17 cellular contexts compared by ENCODE assay signal in the genomic region with DNA sequence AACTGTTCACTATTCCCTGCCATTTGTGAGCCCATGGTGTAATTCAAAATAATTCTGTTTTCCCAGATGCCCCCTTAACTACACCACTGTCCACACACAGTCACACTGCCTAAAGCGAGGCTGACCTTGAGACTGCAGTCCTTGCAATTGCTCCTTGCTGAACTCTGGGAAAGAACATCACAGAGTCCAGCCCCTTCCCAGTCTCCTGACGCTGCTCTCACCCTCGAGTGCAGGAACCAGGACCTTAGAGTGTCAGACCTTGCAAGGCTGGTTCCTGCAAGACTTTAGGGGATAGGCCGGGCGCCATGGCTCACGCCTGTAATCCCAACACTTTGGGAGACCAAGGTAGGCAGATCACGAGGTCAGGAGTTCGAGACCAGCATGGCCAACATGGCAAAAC. TPM values are rescaled to one million over a fixed set of nuclear protein-coding genes. Genes with fewer than 3 reads are reported as not detected.
DNase-seq lines count a peak whose midpoint lies in the region; ATAC-seq and TF ChIP-seq lines count a peak whose summit lies in the region.
"Had no signal": no experiment of that assay in that cellular context is flagged by ENCODE, and none has a peak within 500 bp of the region (broad histone marks: within the 10 kb centered on the region; RNA-seq: fewer than 3 reads in every experiment).

No MANE protein-coding gene starts in this region.

- no peak for TF ChIP-seq CTCF in MCF 10A (IDR thresholded peaks at IDR 0.05; ENCODE audit: unreplicated experiment)
- no peak for TF ChIP-seq CTCF in mammary epithelial cell (conservative IDR thresholded peaks at IDR 0.05 in 1 of 2, IDR thresholded peaks at IDR 0.05 in 1 of 2; ENCODE audit: extremely low read depth in 1 of 2, insufficient read depth in 1 of 2, low read depth in 1 of 2, low read length in 2 of 2)
- no peak for TF ChIP-seq CTCF in upper lobe of left lung (IDR thresholded peaks at IDR 0.05)

- no peak overlapping the region for H2AFZ ChIP-seq in mammary epithelial cell (ENCODE audit: low read depth, low read length)
- H2AFZ ChIP-seq in mesenchymal stem cell (ENCODE audit: low read depth, low read length) = no peak overlapping the region

- H3K27ac Mint-ChIP-seq in MCF 10A (ENCODE audit: low read depth, unreplicated experiment) = peak overlapping the region; percentile 29
- peak overlapping the region; percentile 91 for H3K27ac Mint-ChIP-seq in T-helper 17 cell

- no peak overlapping the region for H2BK5ac ChIP-seq in mesenchymal stem cell (ENCODE audit: low read depth, low read length, poor library complexity, severe bottlenecking)

- H3K4me3 Mint-ChIP-seq in MCF 10A (ENCODE audit: unreplicated experiment) (no peak overlapping the region), T-helper 17 cell (peak overlapping the region; percentile 73)

- H3K9me3 Mint-ChIP-seq in MCF 10A (ENCODE audit: unreplicated experiment) = no peaks in the 10 kb centered on the region

- peaks cover 6% of the 10 kb centered on the region for H3K79me1 ChIP-seq in mesenchymal stem cell (replicated peaks; ENCODE audit: low read length, poor library complexity, severe bottlenecking)

- H4K8ac ChIP-seq in mesenchymal stem cell (ENCODE audit: low read length) = peak overlapping the region; percentile 46

- H3K4me3 ChIP-seq in mammary epithelial cell (replicated peaks in 1 of 3; ENCODE audit: insufficient read depth in 1 of 3, low read depth in 2 of 3, low read length in 3 of 3) = no peak overlapping the region
- H3K4me3 ChIP-seq in mesenchymal stem cell (ENCODE audit: insufficient read depth in 1 of 2, low read depth in 1 of 2, low read length in 2 of 2) = no peak overlapping the region
- H3K4me3 ChIP-seq in upper lobe of left lung = no peak overlapping the region

- H3K4me1 Mint-ChIP-seq in MCF 10A (ENCODE audit: insufficient read depth, unreplicated experiment) (peaks cover 8% of the 10 kb centered on the region), T-helper 17 cell (peaks cover 23% of the 10 kb centered on the region)

- H3K14ac ChIP-seq in mesenchymal stem cell (ENCODE audit: low read length in 2 of 2) = no peak overlapping the region

- POLR2A ChIA-PET in MCF 10A (lab: Yijun Ruan, JAX) = no interaction called here

- CTCF ChIA-PET in MCF 10A (lab: Yijun Ruan, JAX) (interaction anchor here (0.6 to 1.9 kb wide), 3 partner anchors 16 to 88 kb away, joined by 4 to 8 read pairs (median 5); no protein-coding TSS in a partner anchor), mammary epithelial cell (lab: Charles Lee; ENCODE audit: low non-redundant PET) (no interaction called here)

- peaks cover 8% of the 10 kb centered on the region for H3K4me1 ChIP-seq in mammary epithelial cell (ENCODE audit: insufficient read depth, low read length)
- peaks cover 19% of the 10 kb centered on the region for H3K4me1 ChIP-seq in mesenchymal stem cell (ENCODE audit: control insufficient read depth, insufficient read depth, low read depth, low read length)
- H3K4me1 ChIP-seq in upper lobe of left lung = peaks cover 15 to 19% (median 17%) of the 10 kb centered on the region in 4 donors

- no peak overlapping the region for H4K91ac ChIP-seq in mesenchymal stem cell (ENCODE audit: low read length)

- no peak overlapping the region for H3K4me2 ChIP-seq in mammary epithelial cell (ENCODE audit: insufficient read depth, low read depth, low read length)
- no peak overlapping the region for H3K4me2 ChIP-seq in mesenchymal stem cell (ENCODE audit: low read length, poor library complexity, severe bottlenecking)
- H3K4me2 ChIP-seq: KMS-11 had no signal

- no peak for TF ChIP-seq POLR2A in upper lobe of left lung (IDR thresholded peaks at IDR 0.05)

- H3K18ac ChIP-seq in mesenchymal stem cell (ENCODE audit: low read depth in 1 of 2, low read length in 2 of 2) = no peak overlapping the region

- H4K20me1 ChIP-seq in mammary epithelial cell (ENCODE audit: insufficient read depth, low read length) = peaks cover 14% of the 10 kb centered on the region

- H3K36me3 Mint-ChIP-seq in MCF 10A (ENCODE audit: insufficient read depth, unreplicated experiment) (peaks cover 37% of the 10 kb centered on the region), T-helper 17 cell (ENCODE audit: low read depth) (peaks cover 2% of the 10 kb centered on the region)

- H3K27me3 Mint-ChIP-seq in MCF 10A (ENCODE audit: insufficient read depth, unreplicated experiment) (no peaks in the 10 kb centered on the region), T-helper 17 cell (no peaks in the 10 kb centered on the region)

- H3K9me3 ChIP-seq in mammary epithelial cell (replicated peaks; ENCODE audit: insufficient read depth, low read length) = no peaks in the 10 kb centered on the region
- H3K9me3 ChIP-seq in T-helper 17 cell (ENCODE audit: control insufficient read depth, low read length, poor library complexity, severe bottlenecking) = no peaks in the 10 kb centered on the region
- no peaks in the 10 kb centered on the region for H3K9me3 ChIP-seq in mesenchymal stem cell (ENCODE audit: control insufficient read depth, low read length)
- no peaks in the 10 kb centered on the region for H3K9me3 ChIP-seq in upper lobe of left lung

- H3K9ac ChIP-seq in mammary epithelial cell (ENCODE audit: insufficient read depth, low read length) (no peak overlapping the region), mesenchymal stem cell (ENCODE audit: low read length) (no peak overlapping the region)
- H3K9ac ChIP-seq: KMS-11 had no signal

- no peak overlapping the region for H3K4ac ChIP-seq in mesenchymal stem cell (ENCODE audit: low read depth in 1 of 2, low read length in 2 of 2)

- H2BK120ac ChIP-seq in mesenchymal stem cell (ENCODE audit: low read depth, low read length) = no peak overlapping the region

- peaks cover 14% of the 10 kb centered on the region for H3K79me2 ChIP-seq in mammary epithelial cell (ENCODE audit: insufficient read depth, low read length)

- DNase-seq in MCF 10A (ENCODE audit: unreplicated experiment) = no peak
- DNase-seq in mammary epithelial cell = no peak
- no peak for DNase-seq in T-helper 17 cell
- no peak for DNase-seq in mesenchymal stem cell
- no peak for DNase-seq in upper lobe of left lung
- no peak for DNase-seq in NCI-H1694 treated with DMSO at 0.1 percent for 48 hours (lab: John Stamatoyannopoulos, UW)
- DNase-seq: DMS53, H7, MM.1S, NCI-H1105 treated with DMSO at 0.1 percent for 48 hours, NCI-H1930, NCI-H2171 treated with DMSO at 0.1 percent for 48 hours, NCI-H82 had no signal

- in situ Hi-C loops in mammary epithelial cell (cut with MboI; ENCODE audit: low sequenced_read_pairs in 2 of 2) = no loop called here

- WGBS in mammary epithelial cell (ENCODE audit: low coverage, missing lambda C conversion rate) = 83% methylated on average over 8 of the region's 8 CpGs
- 85% methylated on average over 8 of the region's 8 CpGs for WGBS in mesenchymal stem cell
- 76 to 83% methylated on average over 8 of the region's 8 CpGs for WGBS in upper lobe of left lung, 2 donors

- BruUV-seq in MCF 10A (replicated peaks; lab: Mats Ljungman, UMichigan) (no TSS peak), mammary epithelial cell (replicated peaks; lab: Mats Ljungman, UMichigan) (no TSS peak)

- H2AK5ac ChIP-seq in mesenchymal stem cell (ENCODE audit: low read length, severe bottlenecking) = no peak overlapping the region

- intact Hi-C loops in MCF 10A (cut with micrococcal nuclease) (no loop called here), mammary epithelial cell (cut with micrococcal nuclease) (no loop called here)

- no peak overlapping the region for H2BK15ac ChIP-seq in mesenchymal stem cell (ENCODE audit: low read depth, poor library complexity, severe bottlenecking)

- ATAC-seq in T-helper 17 cell (peak; percentile 6), upper lobe of left lung (ENCODE audit: low FRiP score in 2 of 2) (no peak), HG03521 (IDR thresholded peaks at IDR 0.05; ENCODE audit: unreplicated experiment) (no peak), HG03108 (IDR thresholded peaks at IDR 0.05; ENCODE audit: unreplicated experiment) (no peak)

- no peak for TF ChIP-seq EP300 in upper lobe of left lung (IDR thresholded peaks at IDR 0.05)

- H3K27me3 ChIP-seq in mammary epithelial cell (ENCODE audit: insufficient read depth, low read length) (no peaks in the 10 kb centered on the region), mesenchymal stem cell (ENCODE audit: control insufficient read depth in 1 of 2, insufficient read depth in 1 of 2, low read length in 2 of 2) (no peaks in the 10 kb centered on the region), upper lobe of left lung (no peaks in the 10 kb centered on the region)

- no peak overlapping the region for H3K23ac ChIP-seq in mesenchymal stem cell (ENCODE audit: low read length in 2 of 2)

- H3K27ac ChIP-seq in mammary epithelial cell (ENCODE audit: insufficient read depth, low read depth, low read length) = no peak overlapping the region
- H3K27ac ChIP-seq in mesenchymal stem cell (ENCODE audit: low read length, poor library complexity, severe bottlenecking) = peak overlapping the region; percentile 54
- peak overlapping the region in 3 of 4 donors; percentile 8 to 30 (median 22) for H3K27ac ChIP-seq in upper lobe of left lung
- H3K27ac ChIP-seq: C4-2B, KMS-11 had no signal

- dilution Hi-C loops in mammary epithelial cell (cut with HindIII; ENCODE audit: low sequenced_read_pairs) = no loop called here

- peaks cover 16% of the 10 kb centered on the region for H3K36me3 ChIP-seq in mammary epithelial cell (ENCODE audit: insufficient read depth, low read length)
- peaks cover 39 to 41% of the 10 kb centered on the region in 2 experiments for H3K36me3 ChIP-seq in mesenchymal stem cell (ENCODE audit: control insufficient read depth in 1 of 2, insufficient read depth in 2 of 2, low read depth in 1 of 2, low read length in 2 of 2)
- peaks cover 0 to 44% (median 30%) of the 10 kb centered on the region in 4 donors for H3K36me3 ChIP-seq in upper lobe of left lung

- no peak overlapping the region for H2BK12ac ChIP-seq in mesenchymal stem cell (ENCODE audit: low read length in 2 of 2)

RNA-seq across cellular contexts. Expression of a gene that starts 33.6 kb away (rescaled TPM):
- total RNA-seq in MCF 10A (2022) = 416 and 429 TPM in 2 replicates
- total RNA-seq in mammary epithelial cell = 100 to 1,000 TPM; 494 to 702 TPM
- polyA plus RNA-seq in mammary epithelial cell = 130 TPM
- polyA minus RNA-seq in mammary epithelial cell = 1,418 TPM
- total RNA-seq in T-helper 17 cell = 100 to 1,000 TPM; 692 to 863 TPM
- 71.8 TPM for polyA plus RNA-seq in mesenchymal stem cell (2013, experiment 1 of 2)
- polyA plus RNA-seq in mesenchymal stem cell (2013, experiment 2 of 2) = 65.2 TPM
- 1,000 to 10,000 TPM in 2 of 6 donors, 100 to 1,000 TPM in 4; 583 to 1,153 (median 829) TPM for total RNA-seq in upper lobe of left lung
